1 cellular context compared by ENCODE assay signal in the genomic region with DNA sequence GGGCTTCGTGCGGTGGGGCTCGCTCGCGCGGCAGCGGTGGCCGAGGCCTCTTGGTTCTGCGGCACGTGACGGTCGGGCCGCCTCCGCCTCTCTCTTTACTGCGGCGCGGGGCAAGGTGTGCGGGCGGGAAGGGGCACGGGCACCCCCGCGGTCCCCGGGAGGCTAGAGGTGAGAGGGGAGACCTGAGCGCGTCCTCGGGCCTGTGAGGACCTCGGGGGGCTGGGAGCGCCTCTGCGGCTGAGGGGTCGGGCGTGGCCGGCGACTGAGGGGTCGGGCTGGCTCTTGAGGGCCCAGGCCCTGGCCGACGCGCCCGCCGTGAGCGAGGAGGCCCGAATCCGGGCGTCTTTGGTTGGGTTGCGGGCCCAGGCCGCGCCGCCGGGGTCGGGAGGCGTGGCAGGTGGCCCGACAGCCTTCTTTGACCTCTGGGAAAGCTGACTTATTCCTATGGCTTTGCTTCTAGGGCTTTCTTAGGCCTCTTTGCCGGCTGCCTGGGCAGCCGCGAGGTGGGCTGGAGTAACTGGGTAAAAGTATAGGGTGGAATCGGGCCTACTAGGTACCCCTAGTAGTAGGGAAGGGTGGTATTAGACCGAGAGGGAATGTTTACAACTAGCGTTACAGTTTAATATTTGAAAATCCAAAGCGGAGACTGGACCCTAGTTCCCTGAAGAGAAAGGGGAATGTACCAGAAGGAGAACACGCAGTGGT.
TF ChIP-seq lines count a peak whose summit lies in the region.

A gene with protein sequence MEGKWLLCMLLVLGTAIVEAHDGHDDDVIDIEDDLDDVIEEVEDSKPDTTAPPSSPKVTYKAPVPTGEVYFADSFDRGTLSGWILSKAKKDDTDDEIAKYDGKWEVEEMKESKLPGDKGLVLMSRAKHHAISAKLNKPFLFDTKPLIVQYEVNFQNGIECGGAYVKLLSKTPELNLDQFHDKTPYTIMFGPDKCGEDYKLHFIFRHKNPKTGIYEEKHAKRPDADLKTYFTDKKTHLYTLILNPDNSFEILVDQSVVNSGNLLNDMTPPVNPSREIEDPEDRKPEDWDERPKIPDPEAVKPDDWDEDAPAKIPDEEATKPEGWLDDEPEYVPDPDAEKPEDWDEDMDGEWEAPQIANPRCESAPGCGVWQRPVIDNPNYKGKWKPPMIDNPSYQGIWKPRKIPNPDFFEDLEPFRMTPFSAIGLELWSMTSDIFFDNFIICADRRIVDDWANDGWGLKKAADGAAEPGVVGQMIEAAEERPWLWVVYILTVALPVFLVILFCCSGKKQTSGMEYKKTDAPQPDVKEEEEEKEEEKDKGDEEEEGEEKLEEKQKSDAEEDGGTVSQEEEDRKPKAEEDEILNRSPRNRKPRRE (plus strand): TSS at position 33 of the 705 bp plus-strand sequence. CDS start 6,715 bp downstream, outside the sequence.

TF ChIP-seq in WTC11, 78 proteins besides CTCF, POLR2A, EP300 and RAD21 (continued from another document):
- TF ChIP-seq, protein P1, sequence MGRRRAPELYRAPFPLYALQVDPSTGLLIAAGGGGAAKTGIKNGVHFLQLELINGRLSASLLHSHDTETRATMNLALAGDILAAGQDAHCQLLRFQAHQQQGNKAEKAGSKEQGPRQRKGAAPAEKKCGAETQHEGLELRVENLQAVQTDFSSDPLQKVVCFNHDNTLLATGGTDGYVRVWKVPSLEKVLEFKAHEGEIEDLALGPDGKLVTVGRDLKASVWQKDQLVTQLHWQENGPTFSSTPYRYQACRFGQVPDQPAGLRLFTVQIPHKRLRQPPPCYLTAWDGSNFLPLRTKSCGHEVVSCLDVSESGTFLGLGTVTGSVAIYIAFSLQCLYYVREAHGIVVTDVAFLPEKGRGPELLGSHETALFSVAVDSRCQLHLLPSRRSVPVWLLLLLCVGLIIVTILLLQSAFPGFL (CRISPR knock-in tag; IDR thresholded peaks at IDR 0.05; ENCODE audit: borderline replicate concordance): no peak
- TF ChIP-seq, protein P2, sequence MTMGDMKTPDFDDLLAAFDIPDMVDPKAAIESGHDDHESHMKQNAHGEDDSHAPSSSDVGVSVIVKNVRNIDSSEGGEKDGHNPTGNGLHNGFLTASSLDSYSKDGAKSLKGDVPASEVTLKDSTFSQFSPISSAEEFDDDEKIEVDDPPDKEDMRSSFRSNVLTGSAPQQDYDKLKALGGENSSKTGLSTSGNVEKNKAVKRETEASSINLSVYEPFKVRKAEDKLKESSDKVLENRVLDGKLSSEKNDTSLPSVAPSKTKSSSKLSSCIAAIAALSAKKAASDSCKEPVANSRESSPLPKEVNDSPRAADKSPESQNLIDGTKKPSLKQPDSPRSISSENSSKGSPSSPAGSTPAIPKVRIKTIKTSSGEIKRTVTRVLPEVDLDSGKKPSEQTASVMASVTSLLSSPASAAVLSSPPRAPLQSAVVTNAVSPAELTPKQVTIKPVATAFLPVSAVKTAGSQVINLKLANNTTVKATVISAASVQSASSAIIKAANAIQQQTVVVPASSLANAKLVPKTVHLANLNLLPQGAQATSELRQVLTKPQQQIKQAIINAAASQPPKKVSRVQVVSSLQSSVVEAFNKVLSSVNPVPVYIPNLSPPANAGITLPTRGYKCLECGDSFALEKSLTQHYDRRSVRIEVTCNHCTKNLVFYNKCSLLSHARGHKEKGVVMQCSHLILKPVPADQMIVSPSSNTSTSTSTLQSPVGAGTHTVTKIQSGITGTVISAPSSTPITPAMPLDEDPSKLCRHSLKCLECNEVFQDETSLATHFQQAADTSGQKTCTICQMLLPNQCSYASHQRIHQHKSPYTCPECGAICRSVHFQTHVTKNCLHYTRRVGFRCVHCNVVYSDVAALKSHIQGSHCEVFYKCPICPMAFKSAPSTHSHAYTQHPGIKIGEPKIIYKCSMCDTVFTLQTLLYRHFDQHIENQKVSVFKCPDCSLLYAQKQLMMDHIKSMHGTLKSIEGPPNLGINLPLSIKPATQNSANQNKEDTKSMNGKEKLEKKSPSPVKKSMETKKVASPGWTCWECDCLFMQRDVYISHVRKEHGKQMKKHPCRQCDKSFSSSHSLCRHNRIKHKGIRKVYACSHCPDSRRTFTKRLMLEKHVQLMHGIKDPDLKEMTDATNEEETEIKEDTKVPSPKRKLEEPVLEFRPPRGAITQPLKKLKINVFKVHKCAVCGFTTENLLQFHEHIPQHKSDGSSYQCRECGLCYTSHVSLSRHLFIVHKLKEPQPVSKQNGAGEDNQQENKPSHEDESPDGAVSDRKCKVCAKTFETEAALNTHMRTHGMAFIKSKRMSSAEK (CRISPR knock-in tag; IDR thresholded peaks at IDR 0.05; ENCODE audit: borderline replicate concordance): no peak
- TF ChIP-seq, protein P3, sequence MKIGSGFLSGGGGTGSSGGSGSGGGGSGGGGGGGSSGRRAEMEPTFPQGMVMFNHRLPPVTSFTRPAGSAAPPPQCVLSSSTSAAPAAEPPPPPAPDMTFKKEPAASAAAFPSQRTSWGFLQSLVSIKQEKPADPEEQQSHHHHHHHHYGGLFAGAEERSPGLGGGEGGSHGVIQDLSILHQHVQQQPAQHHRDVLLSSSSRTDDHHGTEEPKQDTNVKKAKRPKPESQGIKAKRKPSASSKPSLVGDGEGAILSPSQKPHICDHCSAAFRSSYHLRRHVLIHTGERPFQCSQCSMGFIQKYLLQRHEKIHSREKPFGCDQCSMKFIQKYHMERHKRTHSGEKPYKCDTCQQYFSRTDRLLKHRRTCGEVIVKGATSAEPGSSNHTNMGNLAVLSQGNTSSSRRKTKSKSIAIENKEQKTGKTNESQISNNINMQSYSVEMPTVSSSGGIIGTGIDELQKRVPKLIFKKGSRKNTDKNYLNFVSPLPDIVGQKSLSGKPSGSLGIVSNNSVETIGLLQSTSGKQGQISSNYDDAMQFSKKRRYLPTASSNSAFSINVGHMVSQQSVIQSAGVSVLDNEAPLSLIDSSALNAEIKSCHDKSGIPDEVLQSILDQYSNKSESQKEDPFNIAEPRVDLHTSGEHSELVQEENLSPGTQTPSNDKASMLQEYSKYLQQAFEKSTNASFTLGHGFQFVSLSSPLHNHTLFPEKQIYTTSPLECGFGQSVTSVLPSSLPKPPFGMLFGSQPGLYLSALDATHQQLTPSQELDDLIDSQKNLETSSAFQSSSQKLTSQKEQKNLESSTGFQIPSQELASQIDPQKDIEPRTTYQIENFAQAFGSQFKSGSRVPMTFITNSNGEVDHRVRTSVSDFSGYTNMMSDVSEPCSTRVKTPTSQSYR (CRISPR knock-in tag; IDR thresholded peaks at IDR 0.05): no peak
- peak; percentile 68; the same call in 1 of the 2 replicates for TF ChIP-seq ATF1 (CRISPR knock-in tag; IDR thresholded peaks at IDR 0.05)
- TF ChIP-seq, protein P4, sequence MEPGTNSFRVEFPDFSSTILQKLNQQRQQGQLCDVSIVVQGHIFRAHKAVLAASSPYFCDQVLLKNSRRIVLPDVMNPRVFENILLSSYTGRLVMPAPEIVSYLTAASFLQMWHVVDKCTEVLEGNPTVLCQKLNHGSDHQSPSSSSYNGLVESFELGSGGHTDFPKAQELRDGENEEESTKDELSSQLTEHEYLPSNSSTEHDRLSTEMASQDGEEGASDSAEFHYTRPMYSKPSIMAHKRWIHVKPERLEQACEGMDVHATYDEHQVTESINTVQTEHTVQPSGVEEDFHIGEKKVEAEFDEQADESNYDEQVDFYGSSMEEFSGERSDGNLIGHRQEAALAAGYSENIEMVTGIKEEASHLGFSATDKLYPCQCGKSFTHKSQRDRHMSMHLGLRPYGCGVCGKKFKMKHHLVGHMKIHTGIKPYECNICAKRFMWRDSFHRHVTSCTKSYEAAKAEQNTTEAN (CRISPR knock-in tag; IDR thresholded peaks at IDR 0.05): 0 out of 2 replicates have a peak, but pooled peaks have one; percentile 30
- TF ChIP-seq SOX15 (CRISPR knock-in tag; IDR thresholded peaks at IDR 0.05): no peak
- TF ChIP-seq, protein P5, sequence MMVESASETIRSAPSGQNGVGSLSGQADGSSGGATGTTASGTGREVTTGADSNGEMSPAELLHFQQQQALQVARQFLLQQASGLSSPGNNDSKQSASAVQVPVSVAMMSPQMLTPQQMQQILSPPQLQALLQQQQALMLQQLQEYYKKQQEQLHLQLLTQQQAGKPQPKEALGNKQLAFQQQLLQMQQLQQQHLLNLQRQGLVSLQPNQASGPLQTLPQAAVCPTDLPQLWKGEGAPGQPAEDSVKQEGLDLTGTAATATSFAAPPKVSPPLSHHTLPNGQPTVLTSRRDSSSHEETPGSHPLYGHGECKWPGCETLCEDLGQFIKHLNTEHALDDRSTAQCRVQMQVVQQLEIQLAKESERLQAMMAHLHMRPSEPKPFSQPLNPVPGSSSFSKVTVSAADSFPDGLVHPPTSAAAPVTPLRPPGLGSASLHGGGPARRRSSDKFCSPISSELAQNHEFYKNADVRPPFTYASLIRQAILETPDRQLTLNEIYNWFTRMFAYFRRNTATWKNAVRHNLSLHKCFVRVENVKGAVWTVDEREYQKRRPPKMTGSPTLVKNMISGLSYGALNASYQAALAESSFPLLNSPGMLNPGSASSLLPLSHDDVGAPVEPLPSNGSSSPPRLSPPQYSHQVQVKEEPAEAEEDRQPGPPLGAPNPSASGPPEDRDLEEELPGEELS (CRISPR knock-in tag; IDR thresholded peaks at IDR 0.05): 0 out of 2 replicates have a peak, but pooled peaks have one; percentile 46
- TF ChIP-seq, protein P6, sequence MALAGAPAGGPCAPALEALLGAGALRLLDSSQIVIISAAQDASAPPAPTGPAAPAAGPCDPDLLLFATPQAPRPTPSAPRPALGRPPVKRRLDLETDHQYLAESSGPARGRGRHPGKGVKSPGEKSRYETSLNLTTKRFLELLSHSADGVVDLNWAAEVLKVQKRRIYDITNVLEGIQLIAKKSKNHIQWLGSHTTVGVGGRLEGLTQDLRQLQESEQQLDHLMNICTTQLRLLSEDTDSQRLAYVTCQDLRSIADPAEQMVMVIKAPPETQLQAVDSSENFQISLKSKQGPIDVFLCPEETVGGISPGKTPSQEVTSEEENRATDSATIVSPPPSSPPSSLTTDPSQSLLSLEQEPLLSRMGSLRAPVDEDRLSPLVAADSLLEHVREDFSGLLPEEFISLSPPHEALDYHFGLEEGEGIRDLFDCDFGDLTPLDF (CRISPR knock-in tag; IDR thresholded peaks at IDR 0.05): no peak
- no peak for TF ChIP-seq NFYB (CRISPR knock-in tag; conservative IDR thresholded peaks at IDR 0.05; ENCODE audit: low read depth)
- TF ChIP-seq, protein P7, sequence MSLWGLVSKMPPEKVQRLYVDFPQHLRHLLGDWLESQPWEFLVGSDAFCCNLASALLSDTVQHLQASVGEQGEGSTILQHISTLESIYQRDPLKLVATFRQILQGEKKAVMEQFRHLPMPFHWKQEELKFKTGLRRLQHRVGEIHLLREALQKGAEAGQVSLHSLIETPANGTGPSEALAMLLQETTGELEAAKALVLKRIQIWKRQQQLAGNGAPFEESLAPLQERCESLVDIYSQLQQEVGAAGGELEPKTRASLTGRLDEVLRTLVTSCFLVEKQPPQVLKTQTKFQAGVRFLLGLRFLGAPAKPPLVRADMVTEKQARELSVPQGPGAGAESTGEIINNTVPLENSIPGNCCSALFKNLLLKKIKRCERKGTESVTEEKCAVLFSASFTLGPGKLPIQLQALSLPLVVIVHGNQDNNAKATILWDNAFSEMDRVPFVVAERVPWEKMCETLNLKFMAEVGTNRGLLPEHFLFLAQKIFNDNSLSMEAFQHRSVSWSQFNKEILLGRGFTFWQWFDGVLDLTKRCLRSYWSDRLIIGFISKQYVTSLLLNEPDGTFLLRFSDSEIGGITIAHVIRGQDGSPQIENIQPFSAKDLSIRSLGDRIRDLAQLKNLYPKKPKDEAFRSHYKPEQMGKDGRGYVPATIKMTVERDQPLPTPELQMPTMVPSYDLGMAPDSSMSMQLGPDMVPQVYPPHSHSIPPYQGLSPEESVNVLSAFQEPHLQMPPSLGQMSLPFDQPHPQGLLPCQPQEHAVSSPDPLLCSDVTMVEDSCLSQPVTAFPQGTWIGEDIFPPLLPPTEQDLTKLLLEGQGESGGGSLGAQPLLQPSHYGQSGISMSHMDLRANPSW (CRISPR knock-in tag; conservative IDR thresholded peaks at IDR 0.05; ENCODE audit: low read depth): no peak
- no peak for TF ChIP-seq FOXK1 (CRISPR knock-in tag; IDR thresholded peaks at IDR 0.05)
